19 cellular contexts compared by ENCODE assay signal in genomic region chr5:130616161-130616560, GRCh38.
"Had no signal": no experiment of that assay in that cellular context is flagged by ENCODE, and none has a peak within 500 bp of the region (broad histone marks: within the 10 kb centered on the region; RNA-seq: fewer than 3 reads in every experiment).

No MANE protein-coding gene starts in this region.

- H3K27me3 Mint-ChIP-seq: memory B cell; natural killer cell treated with Interleukin-12 subunit alpha and Interleukin-12 subunit beta and Interleukin-15 and Interleukin-18, amount 100 ng/mL, for 72 hours; T-helper 17 cell had no signal

- H3K27ac ChIP-seq: colonic mucosa, skin epidermis, tibial nerve had no signal

- DNase-seq: activated CD4-positive, alpha-beta T cell treated with anti-CD3 and anti-CD28 coated beads for 48 hours; activated CD8-positive, alpha-beta memory T cell treated with anti-CD3 and anti-CD28 coated beads, Interleukin-2, amount 50 U/mL, for 48 hours; activated naive CD4-positive, alpha-beta T cell treated with Interleukin-2 at 50 U/mL for 16 hours; caudate nucleus; colonic mucosa; islet precursor cell; retina; stimulated activated CD4-positive, alpha-beta T cell treated with anti-CD3 and anti-CD28 coated beads, Interleukin-15, amount 100 ng/mL, for 24 hours; stimulated activated CD4-positive, alpha-beta T cell treated with anti-CD3 and anti-CD28 coated beads, Interleukin-4, amount 100 ng/mL, for 1 hour; stimulated activated naive CD4-positive, alpha-beta T cell; substantia nigra; T-helper 17 cell had no signal

- H3K9me3 ChIP-seq: colonic mucosa had no signal

- H3K4me3 ChIP-seq: colonic mucosa, skin epidermis, tibial nerve had no signal

- H3K36me3 Mint-ChIP-seq: memory B cell, WTC11 had no signal

- H3K4me1 ChIP-seq: colonic mucosa, tibial nerve had no signal

- ATAC-seq: left lobe of liver; natural killer cell treated with Interleukin-12 subunit alpha and Interleukin-12 subunit beta and Interleukin-15 and Interleukin-18, amount 100 ng/mL, for 72 hours; T-helper 17 cell; WTC11 had no signal

- H3K27me3 ChIP-seq: colonic mucosa, tibial nerve had no signal

- H3K4me1 Mint-ChIP-seq: memory B cell, T-helper 17 cell, WTC11 had no signal

- H3K4me3 Mint-ChIP-seq: activated T-helper 1 cell treated with anti-CD3 and anti-CD28 coated beads, Interleukin-12 subunit alpha, Interleukin-12 subunit beta, Interleukin-2, Interleukin-4 antibody, amounts not matched to agents 30 ng/mL and 10 ng/mL and 1 ng/mL, durations not matched to agents 14 hours and 24 hours and 36 hours; memory B cell; natural killer cell treated with Interleukin-12 subunit alpha and Interleukin-12 subunit beta and Interleukin-15 and Interleukin-18, amount 100 ng/mL, for 72 hours; T-helper 17 cell; WTC11 had no signal

- H3K36me3 ChIP-seq: colonic mucosa, tibial nerve had no signal

- H3K27ac Mint-ChIP-seq: activated T-helper 1 cell treated with anti-CD3 and anti-CD28 coated beads, Interleukin-12 subunit alpha, Interleukin-12 subunit beta, Interleukin-2, Interleukin-4 antibody, amounts not matched to agents 30 ng/mL and 10 ng/mL and 1 ng/mL, durations not matched to agents 14 hours and 24 hours and 36 hours; memory B cell; natural killer cell treated with Interleukin-12 subunit alpha and Interleukin-12 subunit beta and Interleukin-15 and Interleukin-18, amount 100 ng/mL, for 72 hours; T-helper 17 cell; WTC11 had no signal

- H3K9me3 Mint-ChIP-seq: activated T-helper 1 cell treated with anti-CD3 and anti-CD28 coated beads, Interleukin-12 subunit alpha, Interleukin-12 subunit beta, Interleukin-2, Interleukin-4 antibody, amounts not matched to agents 30 ng/mL and 10 ng/mL and 1 ng/mL, durations not matched to agents 14 hours and 24 hours and 36 hours had no signal
